Comparison of ENCODE assay signal across 24 cellular contexts in the genomic region with DNA sequence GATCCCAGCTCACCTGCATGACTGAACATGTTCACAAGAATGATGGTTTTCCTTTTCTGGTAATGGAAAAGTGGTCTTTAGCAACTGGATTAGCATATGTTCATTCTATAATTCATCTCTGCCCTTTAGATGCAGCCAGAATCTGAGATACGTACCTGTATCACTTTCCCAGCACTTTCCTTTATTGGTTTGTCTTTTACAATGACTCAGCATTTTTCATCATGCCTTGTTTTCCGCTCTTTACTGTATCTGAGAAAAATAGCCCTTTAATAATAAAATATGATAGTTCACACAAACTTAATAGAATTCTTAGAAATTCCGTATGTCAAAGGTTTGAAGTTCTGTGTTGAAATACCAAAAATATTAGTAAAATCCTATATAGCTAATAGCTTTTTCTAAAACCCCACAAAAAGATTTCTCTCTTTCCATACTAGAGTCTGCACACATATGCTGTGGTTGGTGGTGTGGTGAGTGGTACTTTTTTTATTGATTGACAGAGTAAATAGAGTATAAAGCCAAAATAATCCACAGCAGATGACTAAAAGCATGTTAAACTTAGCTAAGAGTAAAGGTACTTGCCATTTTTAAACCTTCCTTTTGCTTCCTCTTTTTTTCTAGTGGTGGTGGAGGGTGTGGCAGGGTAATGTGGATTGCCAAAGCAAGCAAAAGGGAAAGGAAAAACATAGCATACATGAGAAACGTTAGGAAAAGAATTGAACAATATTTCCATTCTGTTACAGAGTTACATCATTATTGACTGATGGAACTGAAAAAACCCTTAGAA.
A peak's percentile ranks its signal among the peaks of the same experiment; 100 is the strongest.
DNase-seq lines count a peak whose midpoint lies in the region; ATAC-seq, FAIRE-seq and TF ChIP-seq lines count a peak whose summit lies in the region.
"Had no signal": no experiment of that assay in that cellular context is flagged by ENCODE, and none has a peak within 500 bp of the region (broad histone marks: within the 10 kb centered on the region; RNA-seq: fewer than 3 reads in every experiment).

No MANE protein-coding gene starts in this region.

- no peaks in the 10 kb centered on the region for H3K36me3 ChIP-seq in bronchial epithelial cell (ENCODE audit: control insufficient read depth, insufficient read depth, low read length)
- H3K36me3 ChIP-seq in neuronal stem cell (replicated peaks in 1 of 2; ENCODE audit: control insufficient read depth in 2 of 2, insufficient read depth in 2 of 2, low read length in 2 of 2), result no peaks in the 10 kb centered on the region
- H3K36me3 ChIP-seq: BE2C, breast epithelium, gastrocnemius medialis, Peyer's patch, prostate gland had no signal

- ATAC-seq in HG03159 (IDR thresholded peaks at IDR 0.05; ENCODE audit: unreplicated experiment), result no peak
- ATAC-seq: activated CD4-positive, alpha-beta T cell treated with anti-CD3 and anti-CD28 coated beads for 36 hours; activated CD8-positive, alpha-beta memory T cell treated with anti-CD3 and anti-CD28 coated beads, Interleukin-2, amount 10 ng/mL, durations not matched to agents 7 days and 5 days; gastrocnemius medialis had no signal

- no peak overlapping the region for H2BK5ac ChIP-seq in neuronal stem cell (ENCODE audit: low read length)

- no peaks in the 10 kb centered on the region for H3K36me3 Mint-ChIP-seq in type B pancreatic cell
- H3K36me3 Mint-ChIP-seq: activated CD8-positive, alpha-beta memory T cell treated with anti-CD3 and anti-CD28 coated beads, Interleukin-2, amount 10 ng/mL, durations not matched to agents 7 days and 5 days had no signal

- H4K8ac ChIP-seq in neuronal stem cell (ENCODE audit: low read depth, low read length), result no peak overlapping the region

- DNase-seq in NCI-H2171 treated with DMSO at 0.1 percent for 48 hours (lab: John Stamatoyannopoulos, UW) (peak; percentile 36), NCI-H2171 (lab: John Stamatoyannopoulos, UW) (no peak), NOMO-1 treated with DMSO at 0.1 percent for 48 hours (lab: John Stamatoyannopoulos, UW; ENCODE audit: unreplicated experiment) (peak; percentile 80), bronchial epithelial cell (ENCODE audit: low read depth) (peak; percentile 15), type B pancreatic cell (ENCODE audit: extremely low spot score, unreplicated experiment) (no peak), activated T-cell treated with anti-CD3 and anti-CD28 coated beads for 4 hours (no peak), neuronal stem cell (ENCODE audit: low spot score) (no peak)
- DNase-seq: activated CD4-positive, alpha-beta T cell treated with anti-CD3 and anti-CD28 coated beads for 36 hours; activated CD8-positive, alpha-beta memory T cell treated with anti-CD3 and anti-CD28 coated beads, Interleukin-2, amount 10 ng/mL, durations not matched to agents 7 days and 5 days; BE2C; gastrocnemius medialis; H7; MM.1S; NCI-H1930; NCI-H524 treated with DMSO at 0.1 percent for 48 hours; Peyer's patch; SK-N-SH; small intestine; stimulated activated CD4-positive, alpha-beta T cell treated with anti-CD3 and anti-CD28 coated beads, Interleukin-4, amount 100 ng/mL, for 1 hour; T1000 had no signal

- H3K4me1 ChIP-seq in neuronal stem cell (ENCODE audit: control insufficient read depth in 2 of 2, insufficient read depth in 1 of 2, low read depth in 1 of 2, low read length in 2 of 2), result peaks cover 0 to 4% of the 10 kb centered on the region in 2 donors
- H3K4me1 ChIP-seq: BE2C, breast epithelium, gastrocnemius medialis, Peyer's patch, prostate gland had no signal

- H3K4me1 Mint-ChIP-seq in type B pancreatic cell (ENCODE audit: unreplicated experiment), result peaks cover 6% of the 10 kb centered on the region
- H3K4me1 Mint-ChIP-seq: activated CD4-positive, alpha-beta T cell treated with anti-CD3 and anti-CD28 coated beads for 36 hours; activated CD8-positive, alpha-beta memory T cell treated with anti-CD3 and anti-CD28 coated beads, Interleukin-2, amount 10 ng/mL, durations not matched to agents 7 days and 5 days had no signal

- H3K23ac ChIP-seq in neuronal stem cell (ENCODE audit: low read depth, low read length, poor library complexity), result no peak overlapping the region

- H3K27ac Mint-ChIP-seq in type B pancreatic cell, result no peak overlapping the region
- H3K27ac Mint-ChIP-seq: activated CD4-positive, alpha-beta T cell treated with anti-CD3 and anti-CD28 coated beads for 36 hours; activated CD8-positive, alpha-beta memory T cell treated with anti-CD3 and anti-CD28 coated beads, Interleukin-2, amount 10 ng/mL, durations not matched to agents 7 days and 5 days; nephron had no signal

- H2AFZ ChIP-seq in neuronal stem cell (ENCODE audit: low read length), result no peak overlapping the region

- no peak overlapping the region for H3K18ac ChIP-seq in neuronal stem cell (ENCODE audit: low read length)

- H3K4me3 Mint-ChIP-seq in type B pancreatic cell, result no peak overlapping the region
- H3K4me3 Mint-ChIP-seq: activated CD4-positive, alpha-beta T cell treated with anti-CD3 and anti-CD28 coated beads for 36 hours; activated CD8-positive, alpha-beta memory T cell treated with anti-CD3 and anti-CD28 coated beads, Interleukin-2, amount 10 ng/mL, durations not matched to agents 7 days and 5 days; nephron had no signal

- H3K9me3 Mint-ChIP-seq in type B pancreatic cell, result no peaks in the 10 kb centered on the region

- H3K79me1 ChIP-seq in neuronal stem cell (ENCODE audit: low read depth, low read length), result no peaks in the 10 kb centered on the region

- no peak overlapping the region for H2BK12ac ChIP-seq in neuronal stem cell (ENCODE audit: low read length)

- H3K9ac ChIP-seq in neuronal stem cell (ENCODE audit: low read depth, low read length, poor library complexity), result no peak overlapping the region
- H3K9ac ChIP-seq: SK-N-SH had no signal

- no peak overlapping the region for H2AK5ac ChIP-seq in neuronal stem cell (ENCODE audit: low read depth, low read length)

- no peak overlapping the region for H4K91ac ChIP-seq in neuronal stem cell (ENCODE audit: low read depth, low read length, poor library complexity)

- no peak overlapping the region for H3K4ac ChIP-seq in neuronal stem cell (ENCODE audit: low read length)

- H3K14ac ChIP-seq in neuronal stem cell (ENCODE audit: low read length), result no peak overlapping the region

- TF ChIP-seq CTCF in bronchial epithelial cell (IDR thresholded peaks at IDR 0.05; ENCODE audit: insufficient read depth, low read length, severe bottlenecking) (peak; percentile 1), type B pancreatic cell (conservative IDR thresholded peaks at IDR 0.05) (peak; percentile 41)

- no CpG with 5 or more reads among the region's 4 CpGs for WGBS in neuronal stem cell (ENCODE audit: extremely low coverage in 2 of 2, insufficient read length in 2 of 2, insufficient replicate concordance in 1 of 2), 2 donors

- no peak for FAIRE-seq in bronchial epithelial cell (lab: Jason Lieb, UNC)
- FAIRE-seq: small intestine had no signal

- H3K27ac ChIP-seq in neuronal stem cell (replicated peaks; ENCODE audit: low read length), result no peak overlapping the region
- H3K27ac ChIP-seq: breast epithelium, gastrocnemius medialis, Peyer's patch, prostate gland had no signal

- H2BK120ac ChIP-seq in neuronal stem cell (ENCODE audit: low read depth, low read length), result no peak overlapping the region

- H3K9me3 ChIP-seq in neuronal stem cell (replicated peaks in 1 of 2; ENCODE audit: control insufficient read depth in 2 of 2, insufficient read depth in 1 of 2, low read depth in 1 of 2, low read length in 2 of 2), result peaks cover 0 to 4% of the 10 kb centered on the region in 2 donors
- H3K9me3 ChIP-seq: BE2C, breast epithelium, gastrocnemius medialis, Peyer's patch, prostate gland, SK-N-SH had no signal

- H3K4me2 ChIP-seq in neuronal stem cell (ENCODE audit: insufficient read depth, low read length, poor library complexity, severe bottlenecking), result no peak overlapping the region
- H3K4me2 ChIP-seq: SK-N-SH had no signal

- H3K4me3 ChIP-seq in bronchial epithelial cell (ENCODE audit: low read depth, low read length) (no peak overlapping the region), neuronal stem cell (ENCODE audit: low read length in 2 of 2) (no peak overlapping the region)
- H3K4me3 ChIP-seq: breast epithelium, gastrocnemius medialis, Peyer's patch, prostate gland had no signal

- no peaks in the 10 kb centered on the region for H3K27me3 ChIP-seq in bronchial epithelial cell (ENCODE audit: control insufficient read depth, insufficient read depth, low read length)
- no peaks in the 10 kb centered on the region for H3K27me3 ChIP-seq in neuronal stem cell (ENCODE audit: control insufficient read depth in 3 of 3, insufficient read depth in 3 of 3, low read depth in 1 of 3, low read length in 3 of 3)
- H3K27me3 ChIP-seq: BE2C, breast epithelium, gastrocnemius medialis, Peyer's patch had no signal

- no peaks in the 10 kb centered on the region for H3K27me3 Mint-ChIP-seq in type B pancreatic cell
- H3K27me3 Mint-ChIP-seq: activated CD4-positive, alpha-beta T cell treated with anti-CD3 and anti-CD28 coated beads for 36 hours had no signal

- H2BK15ac ChIP-seq in neuronal stem cell (ENCODE audit: low read length), result no peak overlapping the region

Comparison
In these comparisons a context has a peak if more than half of its experiments do, and no peak if none do; other contexts are left out.
1. DNase-seq: peak in NCI-H2171 treated with DMSO at 0.1 percent for 48 hours (single experiment), NOMO-1 treated with DMSO at 0.1 percent for 48 hours (single experiment) and bronchial epithelial cell (single experiment); none in NCI-H2171 (single experiment), type B pancreatic cell (single experiment), activated T-cell treated with anti-CD3 and anti-CD28 coated beads for 4 hours (single experiment) and neuronal stem cell (single experiment).